In the genomic region with DNA sequence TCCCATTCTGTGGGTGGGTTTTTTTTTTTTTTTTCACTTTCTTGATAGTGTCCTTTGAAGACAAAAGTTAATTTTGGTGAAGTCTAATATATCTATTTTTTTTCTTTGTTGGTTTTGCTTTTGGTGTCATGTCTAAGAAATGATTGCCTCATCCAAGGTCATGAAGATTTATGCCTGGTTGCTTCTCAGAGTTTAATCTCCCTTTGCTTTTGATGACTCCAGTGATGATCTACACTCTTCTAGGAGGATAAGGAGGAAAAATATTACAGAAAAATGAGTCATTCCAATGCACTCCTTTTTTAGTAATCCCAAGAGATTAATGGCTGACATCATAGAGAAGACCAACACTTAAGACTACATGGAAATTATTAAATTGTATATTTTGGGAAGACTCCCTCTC, we compare ENCODE assay signal across 24 cellular contexts.
DNase-seq lines count a peak whose midpoint lies in the region; ATAC-seq, FAIRE-seq and TF ChIP-seq lines count a peak whose summit lies in the region.
"Had no signal": no experiment of that assay in that cellular context is flagged by ENCODE, and none has a peak within 500 bp of the region (broad histone marks: within the 10 kb centered on the region; RNA-seq: fewer than 3 reads in every experiment).

No MANE protein-coding gene starts in this region.

- no peaks in the 10 kb centered on the region for H3K36me3 Mint-ChIP-seq in astrocyte (ENCODE audit: low read depth, unreplicated experiment)
- H3K36me3 Mint-ChIP-seq in neural progenitor cell: no peaks in the 10 kb centered on the region
- H3K36me3 Mint-ChIP-seq: immature natural killer cell had no signal

- no peaks in the 10 kb centered on the region for H3K27me3 ChIP-seq in astrocyte (ENCODE audit: insufficient read depth, low read length)
- H3K27me3 ChIP-seq in foreskin keratinocyte: no peaks in the 10 kb centered on the region
- H3K27me3 ChIP-seq in neural progenitor cell: no peaks in the 10 kb centered on the region
- H3K27me3 ChIP-seq: colonic mucosa had no signal

- H3F3A ChIP-seq in neural progenitor cell (ENCODE audit: low read depth): no peaks in the 10 kb centered on the region

- peaks cover 30% of the 10 kb centered on the region for H3K4me1 Mint-ChIP-seq in astrocyte (ENCODE audit: low read depth, unreplicated experiment)
- peaks cover 31% of the 10 kb centered on the region for H3K4me1 Mint-ChIP-seq in neural progenitor cell
- H3K4me1 Mint-ChIP-seq: activated naive CD8-positive, alpha-beta T cell treated with anti-CD3 and anti-CD28 coated beads, Interleukin-2, amount 50 U/mL, for 24 hours had no signal

- DNase-seq in A549 (ENCODE audit: low read depth in 1 of 2, low spot score in 1 of 2) (peak in 1 of 2 experiments; percentile 68), HS-27A (ENCODE audit: low read depth) (peak; percentile 36), astrocyte (ENCODE audit: low read depth) (peak; percentile 80), foreskin keratinocyte (peak; percentile 24 to 60), neural progenitor cell (ENCODE audit: low spot score) (no peak)
- DNase-seq: activated CD4-positive, alpha-beta memory T cell treated with anti-CD3 and anti-CD28 coated beads, Interleukin-2, amount 10 ng/mL, durations not matched to agents 7 days and 5 days; activated naive CD8-positive, alpha-beta T cell treated with anti-CD3 and anti-CD28 coated beads, Interleukin-2, amount 50 U/mL, for 24 hours; colonic mucosa; COR-L47; H9; immature natural killer cell; mesendoderm; NCI-H1930; NCI-H510A treated with DMSO at 0.1 percent for 48 hours; OCI-M1; retina; SW 1271 had no signal

- H3K9me3 Mint-ChIP-seq in astrocyte (ENCODE audit: unreplicated experiment) (peaks cover 1% of the 10 kb centered on the region), neural progenitor cell (peaks cover 17% of the 10 kb centered on the region)
- H3K9me3 Mint-ChIP-seq: activated CD4-positive, alpha-beta memory T cell treated with anti-CD3 and anti-CD28 coated beads, Interleukin-2, amount 10 ng/mL, durations not matched to agents 7 days and 5 days; activated naive CD8-positive, alpha-beta T cell treated with anti-CD3 and anti-CD28 coated beads, Interleukin-2, amount 50 U/mL, for 24 hours; H9; neural crest cell had no signal

- POLR2A ChIA-PET in A549 (lab: Yijun Ruan, JAX): no interaction called here

- H3K4me1 ChIP-seq in A549 (peaks cover 44% of the 10 kb centered on the region), astrocyte (ENCODE audit: insufficient read depth, low read length) (peaks cover 38% of the 10 kb centered on the region), foreskin keratinocyte (peaks cover 5% of the 10 kb centered on the region), neural progenitor cell (peaks cover 15% of the 10 kb centered on the region)
- H3K4me1 ChIP-seq: colonic mucosa had no signal

- TF ChIP-seq CTCF in A549 (IDR thresholded peaks at IDR 0.05): no peak
- TF ChIP-seq CTCF in astrocyte (IDR thresholded peaks at IDR 0.05; ENCODE audit: insufficient read depth, low read depth, low read length): no peak
- no peak for TF ChIP-seq CTCF in foreskin keratinocyte (conservative IDR thresholded peaks at IDR 0.05)
- TF ChIP-seq CTCF in neural progenitor cell (IDR thresholded peaks at IDR 0.05): no peak

- peak overlapping the region; percentile 76 to 83 for H3K27ac ChIP-seq in A549
- peak overlapping the region; percentile 59 for H3K27ac ChIP-seq in astrocyte (ENCODE audit: low read depth, low read length)
- no peak overlapping the region for H3K27ac ChIP-seq in foreskin keratinocyte
- H3K27ac ChIP-seq in neural progenitor cell: no peak overlapping the region
- H3K27ac ChIP-seq: colonic mucosa had no signal

- H3K9ac ChIP-seq in astrocyte (ENCODE audit: low read length) (no peak overlapping the region), neural progenitor cell (no peak overlapping the region)

- H2AFZ ChIP-seq in astrocyte (ENCODE audit: low read depth, low read length) (no peak overlapping the region), neural progenitor cell (replicated peaks) (no peak overlapping the region)

- peak; percentile 43 for FAIRE-seq in A549 (lab: Jason Lieb, UNC)
- no peak for FAIRE-seq in astrocyte (lab: Jason Lieb, UNC)
- FAIRE-seq: G401.6, GM12891, urothelium cell line had no signal

- H3K79me2 ChIP-seq in astrocyte (ENCODE audit: insufficient read depth, low read length): no peaks in the 10 kb centered on the region
- H3K79me2 ChIP-seq in neural progenitor cell (ENCODE audit: low read depth): no peaks in the 10 kb centered on the region

- CTCF ChIA-PET in A549 (lab: Yijun Ruan, JAX): interaction anchor here (0.7 kb wide), 2 partner anchors 53 to 76 kb away, joined by 3 read pairs; no protein-coding TSS in a partner anchor

- TF ChIP-seq RAD21 in A549 (conservative IDR thresholded peaks at IDR 0.05 in 1 of 2, IDR thresholded peaks at IDR 0.05 in 1 of 2): no peak

- H3K9me3 ChIP-seq in A549 (no peaks in the 10 kb centered on the region), astrocyte (ENCODE audit: insufficient read depth, low read depth, low read length) (no peaks in the 10 kb centered on the region), neural progenitor cell (ENCODE audit: low read depth) (no peaks in the 10 kb centered on the region)
- H3K9me3 ChIP-seq: colonic mucosa had no signal

- no peak overlapping the region for H3K4me3 ChIP-seq in A549
- no peak overlapping the region for H3K4me3 ChIP-seq in astrocyte (ENCODE audit: insufficient read depth, low read depth, low read length)
- H3K4me3 ChIP-seq in neural progenitor cell: no peak overlapping the region
- H3K4me3 ChIP-seq: colonic mucosa had no signal

- no peaks in the 10 kb centered on the region for H3K27me3 Mint-ChIP-seq in astrocyte (ENCODE audit: low read depth, unreplicated experiment)
- H3K27me3 Mint-ChIP-seq in neural progenitor cell (ENCODE audit: insufficient read depth, low read depth): peaks cover 7% of the 10 kb centered on the region
- H3K27me3 Mint-ChIP-seq: activated CD4-positive, alpha-beta memory T cell treated with anti-CD3 and anti-CD28 coated beads, Interleukin-2, amount 10 ng/mL, durations not matched to agents 7 days and 5 days; activated naive CD8-positive, alpha-beta T cell treated with anti-CD3 and anti-CD28 coated beads, Interleukin-2, amount 50 U/mL, for 24 hours had no signal

- no peak overlapping the region for H3K27ac Mint-ChIP-seq in astrocyte (ENCODE audit: unreplicated experiment)
- no peak overlapping the region for H3K27ac Mint-ChIP-seq in neural progenitor cell
- H3K27ac Mint-ChIP-seq: activated CD4-positive, alpha-beta memory T cell treated with anti-CD3 and anti-CD28 coated beads, Interleukin-2, amount 10 ng/mL, durations not matched to agents 7 days and 5 days; activated naive CD8-positive, alpha-beta T cell treated with anti-CD3 and anti-CD28 coated beads, Interleukin-2, amount 50 U/mL, for 24 hours; H9; immature natural killer cell had no signal

- no peak for TF ChIP-seq POLR2A in A549 (IDR thresholded peaks at IDR 0.05; ENCODE audit: low read length)

- peak; percentile 43 to 44; a peak in 1 of 5 replicates for TF ChIP-seq EP300 in A549 (IDR thresholded peaks at IDR 0.05)

- H3K4me2 ChIP-seq in A549 (peak overlapping the region; percentile 39), astrocyte (ENCODE audit: low read length) (no peak overlapping the region), neural progenitor cell (no peak overlapping the region)

- ATAC-seq in A549 (peak; percentile 21 to 23; a peak in 3 of 6 replicates), foreskin keratinocyte (peak; percentile 56), GM21717 (IDR thresholded peaks at IDR 0.05; ENCODE audit: unreplicated experiment) (no peak), GM21528 (IDR thresholded peaks at IDR 0.05; ENCODE audit: low FRiP score, unreplicated experiment) (no peak), GM19023 (IDR thresholded peaks at IDR 0.05; ENCODE audit: unreplicated experiment) (no peak)
- ATAC-seq: activated naive CD8-positive, alpha-beta T cell treated with anti-CD3 and anti-CD28 coated beads, Interleukin-2, amount 50 U/mL, for 24 hours had no signal

- no peak overlapping the region for H3K4me3 Mint-ChIP-seq in astrocyte (ENCODE audit: unreplicated experiment)
- no peak overlapping the region for H3K4me3 Mint-ChIP-seq in neural progenitor cell
- H3K4me3 Mint-ChIP-seq: activated CD4-positive, alpha-beta memory T cell treated with anti-CD3 and anti-CD28 coated beads, Interleukin-2, amount 10 ng/mL, durations not matched to agents 7 days and 5 days; activated naive CD8-positive, alpha-beta T cell treated with anti-CD3 and anti-CD28 coated beads, Interleukin-2, amount 50 U/mL, for 24 hours; H9; immature natural killer cell; neural crest cell had no signal

- no peaks in the 10 kb centered on the region for H4K20me1 ChIP-seq in astrocyte (ENCODE audit: insufficient read depth, low read length)
- H4K20me1 ChIP-seq in neural progenitor cell (ENCODE audit: low read depth): no peaks in the 10 kb centered on the region

- H3K36me3 ChIP-seq in astrocyte (ENCODE audit: insufficient read depth, low read length) (no peaks in the 10 kb centered on the region), neural progenitor cell (no peaks in the 10 kb centered on the region)
- H3K36me3 ChIP-seq: colonic mucosa had no signal

TF ChIP-seq in A549, 52 proteins besides CTCF, POLR2A, EP300 and RAD21:
- TF ChIP-seq JUNB (IDR thresholded peaks at IDR 0.05) (peak; percentile 90), CEBPB (IDR thresholded peaks at IDR 0.05) (peak; percentile 77 to 78), ZC3H11A (IDR thresholded peaks at IDR 0.05) (no peak), FOSL2 (IDR thresholded peaks at IDR 0.05) (peak; percentile 79), FOSL2 (CRISPR knock-in tag; IDR thresholded peaks at IDR 0.05) (peak; percentile 68), GATA3 (IDR thresholded peaks at IDR 0.05; ENCODE audit: borderline replicate concordance) (peak; percentile 67; the same call in 1 of the 2 replicates)

Comparison
In these comparisons a context has a peak if more than half of its experiments do, and no peak if none do; other contexts are left out.
1. ATAC-seq: peak in A549 (2 of 2) and foreskin keratinocyte (single experiment); none in GM21717 (single experiment), GM21528 (single experiment) and GM19023 (single experiment).
2. H3K27ac ChIP-seq: peak in A549 (2 of 2) and astrocyte (single experiment); none in foreskin keratinocyte (single experiment) and neural progenitor cell (single experiment).